8 cellular contexts compared by ENCODE assay signal in the genomic region with DNA sequence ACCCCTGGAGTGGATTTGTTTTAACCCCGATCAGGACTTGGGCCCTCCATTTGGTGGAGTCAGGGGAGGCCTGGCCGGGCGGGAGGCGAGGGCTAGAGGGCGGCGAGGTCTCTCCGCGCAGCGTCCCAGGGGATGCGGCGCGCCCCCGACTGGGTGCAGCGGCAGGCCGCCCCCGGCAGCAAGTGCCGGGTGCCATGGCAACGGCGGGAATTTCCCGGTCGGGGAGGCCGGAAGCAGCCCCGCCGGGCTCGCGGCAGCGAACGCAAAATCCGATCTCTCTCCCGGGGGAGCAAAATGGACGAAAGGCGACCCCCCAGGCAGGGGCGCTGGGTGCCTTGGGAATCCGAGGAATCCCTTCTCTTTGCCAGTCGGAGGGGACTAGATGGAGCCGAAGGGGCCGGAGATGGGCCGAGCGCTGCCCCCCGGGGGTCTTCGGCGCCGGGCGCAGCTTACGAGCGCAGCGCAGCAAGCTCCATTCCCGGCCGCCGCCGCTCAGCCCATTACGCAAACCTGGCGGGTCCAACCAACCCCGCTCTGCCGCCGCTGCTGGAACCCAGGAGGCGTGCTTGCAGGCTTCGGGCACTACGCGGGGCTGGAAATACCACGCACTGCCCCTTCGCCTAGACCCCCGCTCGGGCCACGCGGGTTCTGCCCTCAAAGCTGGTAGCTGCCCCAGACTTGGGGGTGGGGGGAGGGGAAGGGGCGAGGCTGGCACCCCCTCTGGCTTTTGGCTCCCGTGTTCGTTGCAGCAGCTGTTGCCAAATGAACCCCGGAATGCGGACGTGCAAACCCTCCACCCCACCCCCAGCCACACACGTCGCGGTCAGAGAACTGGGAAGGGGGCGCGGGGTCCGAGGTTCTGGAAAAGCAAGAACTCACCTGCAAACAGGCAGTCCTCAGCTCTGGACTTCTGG.
DNase-seq lines count a peak whose midpoint lies in the region; TF ChIP-seq lines count a peak whose summit lies in the region.
"Not testable (repeated sequence)": the region's sequence is repeated elsewhere in the genome, so short reads cannot be mapped to it uniquely, and the experiment has no call there.

No MANE protein-coding gene starts in this region.

- intact Hi-C loops in ovary (cut with DNase I), result not testable (repeated sequence)

- H3K4me3 ChIP-seq in AG09309 (ENCODE audit: control insufficient read depth, low read depth, low read length), result peak overlapping the region; percentile 53
- peak overlapping the region; percentile 29 for H3K4me3 ChIP-seq in Jurkat, Clone E6-1 (ENCODE audit: low read length)
- H3K4me3 ChIP-seq in WERI-Rb-1 (ENCODE audit: low read depth, low read length), result peak overlapping the region; percentile 36
- peak overlapping the region; percentile 35 for H3K4me3 ChIP-seq in ectodermal cell (ENCODE audit: insufficient read depth, low read depth, low read length)
- peak overlapping the region; percentile 42 for H3K4me3 ChIP-seq in ovary

- not testable (repeated sequence) for H3K4me1 ChIP-seq in ectodermal cell (ENCODE audit: control insufficient read depth, insufficient read depth, low read length); ovary (ENCODE audit: insufficient read depth)

- H3K4me3 Mint-ChIP-seq in immature natural killer cell, result peak overlapping the region; percentile 78 to 92 (median 88)

- not testable (repeated sequence) for H3K9me3 ChIP-seq in WERI-Rb-1 (ENCODE audit: severe bottlenecking); ectodermal cell (ENCODE audit: control insufficient read depth, low read length); ovary

- not testable (repeated sequence) for DNase-seq in AG09309 (ENCODE audit: low read depth); Jurkat, Clone E6-1 (ENCODE audit: low read depth, low spot score); WERI-Rb-1
- DNase-seq in activated effector memory CD4-positive, alpha-beta T cell treated with Interleukin-2 at 50 U/mL for 16 hours, result peak; percentile 51
- DNase-seq in immature natural killer cell (peak; percentile 73 to 79 (median 78)), ovary (peak; percentile 27 to 50 (median 37))
- DNase-seq in stimulated activated CD8-positive, alpha-beta memory T cell treated with anti-CD3 and anti-CD28 coated beads, Interleukin-2, amount 100 ng/mL, for 1 hour (ENCODE audit: low read depth in 2 of 2), result peak; percentile 23 to 33

- H3K9me3 Mint-ChIP-seq in immature natural killer cell, result not testable (repeated sequence)

- not testable (repeated sequence) for H3K4me1 Mint-ChIP-seq in immature natural killer cell

- H3K27me3 ChIP-seq in WERI-Rb-1 (ENCODE audit: insufficient read depth, low read depth, severe bottlenecking); ovary: not testable (repeated sequence)
- peaks cover 11% of the 10 kb centered on the region for H3K27me3 ChIP-seq in ectodermal cell (ENCODE audit: control insufficient read depth, insufficient read depth, low read length, poor library complexity, severe bottlenecking)

- TF ChIP-seq POLR2A in ovary (IDR thresholded peaks at IDR 0.05), result not testable (repeated sequence)

- H3K36me3 ChIP-seq in WERI-Rb-1; ectodermal cell (ENCODE audit: control insufficient read depth, insufficient read depth, low read length); ovary: not testable (repeated sequence)

- 0% methylated on average over 27 to 29 of the region's 78 CpGs for WGBS in ectodermal cell, 2 experiments
- 3% methylated on average over 32 of the region's 78 CpGs; no CpG with 5 or more reads in 2 of the 3 donors for WGBS in ovary, 3 donors

- H3K27ac ChIP-seq in WERI-Rb-1; ectodermal cell (ENCODE audit: insufficient read depth, low read depth, low read length, poor library complexity, severe bottlenecking): not testable (repeated sequence)
- H3K27ac ChIP-seq in ovary, result peak overlapping the region in 1 of 2 donors; percentile 30

- not testable (repeated sequence) for TF ChIP-seq EP300 in ovary (IDR thresholded peaks at IDR 0.05)

- not testable (repeated sequence) for TF ChIP-seq CTCF in AG09309 (IDR thresholded peaks at IDR 0.05; ENCODE audit: control insufficient read depth, insufficient read depth, low read depth, low read length, missing control alignments); WERI-Rb-1 (IDR thresholded peaks at IDR 0.05; ENCODE audit: low read depth, low read length); ovary (IDR thresholded peaks at IDR 0.05)

- H3K27ac Mint-ChIP-seq in immature natural killer cell, result peak overlapping the region in 5 of 6 donors; percentile 63 to 96 (median 92)

- H3K27me3 Mint-ChIP-seq in immature natural killer cell (ENCODE audit: low read depth in 3 of 3), result not testable (repeated sequence)

- H3K36me3 Mint-ChIP-seq in immature natural killer cell, result not testable (repeated sequence)
